In the genomic region with DNA sequence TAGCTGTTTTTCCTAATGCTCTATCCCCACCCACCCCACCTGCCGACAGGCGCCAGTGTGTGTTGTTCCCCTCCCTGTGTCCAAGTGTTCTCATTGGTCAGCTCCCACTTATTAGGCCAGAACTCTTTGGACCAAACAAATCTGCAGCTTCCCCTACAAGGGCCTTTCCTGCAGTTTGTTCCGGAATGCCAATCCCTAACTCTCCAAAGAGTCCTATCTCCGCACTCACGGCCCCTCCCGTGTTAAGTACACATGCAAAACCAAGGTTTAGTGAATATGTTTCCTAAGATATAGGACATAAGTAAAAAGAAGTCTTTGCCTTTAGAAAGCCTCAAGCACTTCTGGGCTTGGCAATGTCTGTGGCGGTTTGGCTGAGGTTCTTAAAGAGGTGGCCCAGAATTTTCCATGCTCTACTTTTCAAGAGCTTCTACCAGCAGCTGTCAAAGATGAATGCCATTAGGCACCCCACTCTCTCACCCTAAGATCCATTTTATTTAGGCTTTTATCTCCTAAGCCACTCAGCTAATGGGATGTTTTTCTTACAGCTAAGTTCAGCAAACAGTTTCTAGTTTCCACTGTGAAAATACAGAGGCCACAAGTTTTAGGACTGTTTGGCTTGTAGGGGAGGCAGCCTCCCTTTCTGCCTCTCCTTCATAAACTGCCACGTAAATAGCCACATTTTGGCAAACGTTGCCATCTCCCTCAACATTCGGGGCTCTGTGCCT, we compare ENCODE assay signal across 8 cellular contexts. TPM values are rescaled to one million over a fixed set of nuclear protein-coding genes. Genes with fewer than 3 reads are reported as not detected.
DNase-seq lines count a peak whose midpoint lies in the region; ATAC-seq and FAIRE-seq lines count a peak whose summit lies in the region.

No MANE protein-coding gene starts in this region.

- H3K9me3 Mint-ChIP-seq in activated T-cell treated with anti-CD3 and anti-CD28 coated beads, Interleukin-2, amount 50 U/mL, for 72 hours, result no peaks in the 10 kb centered on the region
- H3K9me3 Mint-ChIP-seq in stimulated activated effector memory CD8-positive, alpha-beta T cell treated with anti-CD3 and anti-CD28 coated beads, Interleukin-12 subunit alpha, Interleukin-12 subunit beta, amount 100 ng/mL, for 72 hours, result no peaks in the 10 kb centered on the region

- H3K27me3 Mint-ChIP-seq in activated T-cell treated with anti-CD3 and anti-CD28 coated beads, Interleukin-2, amount 50 U/mL, for 72 hours (ENCODE audit: low read depth), result peaks cover 47% of the 10 kb centered on the region

- DNase-seq in activated T-cell treated with anti-CD3 and anti-CD28 coated beads, Interleukin-2, amount 50 U/mL, for 72 hours, result no peak
- DNase-seq in activated T-cell treated with anti-CD3 and anti-CD28 coated beads for 4 hours (no peak), HTR-8/SVneo (ENCODE audit: insufficient read length, low spot score) (no peak), NCI-H1436 (lab: John Stamatoyannopoulos, UW) (no peak)
- DNase-seq in stimulated activated effector memory CD8-positive, alpha-beta T cell treated with anti-CD3 and anti-CD28 coated beads, Interleukin-12 subunit alpha, Interleukin-12 subunit beta, amount 100 ng/mL, for 72 hours (ENCODE audit: low spot score in 2 of 2), result no peak

- H3K9ac ChIP-seq in iPS-18a (ENCODE audit: low read length), result no peak overlapping the region

- H3K27ac Mint-ChIP-seq in activated T-cell treated with anti-CD3 and anti-CD28 coated beads, Interleukin-2, amount 50 U/mL, for 72 hours, result peak overlapping the region; percentile 78
- H3K27ac Mint-ChIP-seq in stimulated activated effector memory CD8-positive, alpha-beta T cell treated with anti-CD3 and anti-CD28 coated beads, Interleukin-12 subunit alpha, Interleukin-12 subunit beta, amount 100 ng/mL, for 72 hours, result peak overlapping the region; percentile 83

- 20 to 24% (median 24%) methylated on average over 10 of the region's 10 CpGs for WGBS in adipose tissue, 3 donors

- peaks cover 0 to 9% of the 10 kb centered on the region in 2 donors for H3K36me3 Mint-ChIP-seq in activated T-cell treated with anti-CD3 and anti-CD28 coated beads, Interleukin-2, amount 50 U/mL, for 72 hours (ENCODE audit: insufficient read depth in 2 of 2)
- H3K36me3 Mint-ChIP-seq in stimulated activated effector memory CD8-positive, alpha-beta T cell treated with anti-CD3 and anti-CD28 coated beads, Interleukin-12 subunit alpha, Interleukin-12 subunit beta, amount 100 ng/mL, for 72 hours, result peaks cover 23% of the 10 kb centered on the region

- H3K36me3 ChIP-seq in iPS-18a (ENCODE audit: control insufficient read depth, low read depth, low read length), result no peaks in the 10 kb centered on the region

- ATAC-seq in activated T-cell treated with anti-CD3 and anti-CD28 coated beads, Interleukin-2, amount 50 U/mL, for 72 hours (replicated peaks in 1 of 2), result no peak
- no peak for ATAC-seq in stimulated activated effector memory CD8-positive, alpha-beta T cell treated with anti-CD3 and anti-CD28 coated beads, Interleukin-12 subunit alpha, Interleukin-12 subunit beta, amount 100 ng/mL, for 72 hours
- ATAC-seq in HG03442 (IDR thresholded peaks at IDR 0.05; ENCODE audit: unreplicated experiment), result no peak

- peaks cover 9% of the 10 kb centered on the region for H3K4me1 ChIP-seq in iPS-18a (ENCODE audit: control insufficient read depth, low read depth, low read length)

- H3K4me1 Mint-ChIP-seq in activated T-cell treated with anti-CD3 and anti-CD28 coated beads, Interleukin-2, amount 50 U/mL, for 72 hours (ENCODE audit: low read depth), result peaks cover 60% of the 10 kb centered on the region
- peaks cover 50% of the 10 kb centered on the region for H3K4me1 Mint-ChIP-seq in stimulated activated effector memory CD8-positive, alpha-beta T cell treated with anti-CD3 and anti-CD28 coated beads, Interleukin-12 subunit alpha, Interleukin-12 subunit beta, amount 100 ng/mL, for 72 hours

- H3K4me3 Mint-ChIP-seq in activated T-cell treated with anti-CD3 and anti-CD28 coated beads, Interleukin-2, amount 50 U/mL, for 72 hours, result peak overlapping the region; percentile 85 to 92
- H3K4me3 Mint-ChIP-seq in stimulated activated effector memory CD8-positive, alpha-beta T cell treated with anti-CD3 and anti-CD28 coated beads, Interleukin-12 subunit alpha, Interleukin-12 subunit beta, amount 100 ng/mL, for 72 hours, result peak overlapping the region; percentile 80

- H3K27ac ChIP-seq in adipose tissue (ENCODE audit: low read depth, low read length) (peak overlapping the region; percentile 41), iPS-18a (ENCODE audit: low read length) (no peak overlapping the region)

- H3K27me3 ChIP-seq in iPS-18a (ENCODE audit: control insufficient read depth, insufficient read depth, low read length), result peaks cover 14% of the 10 kb centered on the region

- H3K9me3 ChIP-seq in iPS-18a (ENCODE audit: control insufficient read depth, low read depth, low read length), result no peaks in the 10 kb centered on the region

- no peak for FAIRE-seq in HTR-8/SVneo (lab: Jason Lieb, UNC)

- H3K4me3 ChIP-seq in iPS-18a (ENCODE audit: low read length), result peak overlapping the region; percentile 80

RNA-seq across cellular contexts. Expression of a gene that starts 1.6 kb away (rescaled TPM):
- total RNA-seq in activated T-cell treated with anti-CD3 and anti-CD28 coated beads, Interleukin-2, amount 50 U/mL, for 72 hours, result 10 to 100 TPM; 10.0 to 35.5 TPM
- polyA plus RNA-seq in adipose tissue, result 100 to 1,000 TPM in 2 of 3 donors, 10 to 100 TPM in 1; 93.3 to 524 (median 148) TPM

RNA-seq across cellular contexts. Expression of a gene that starts 34.0 kb away (rescaled TPM):
- total RNA-seq in activated T-cell treated with anti-CD3 and anti-CD28 coated beads, Interleukin-2, amount 50 U/mL, for 72 hours, result not detected
- polyA plus RNA-seq in adipose tissue, result under 1 TPM in 1 of 3 donors, not detected in 2; 0.40 TPM

RNA-seq across cellular contexts. Expression of a gene that starts 39.7 kb away (rescaled TPM):
- total RNA-seq in activated T-cell treated with anti-CD3 and anti-CD28 coated beads, Interleukin-2, amount 50 U/mL, for 72 hours, result 10 to 100 TPM; 20.1 to 22.2 TPM
- polyA plus RNA-seq in adipose tissue, result 10 to 100 TPM; 17.2 to 27.3 (median 21.4) TPM
